ENCODE assay signal across 8 cellular contexts in genomic region chr4:139085141-139085540, GRCh38.
DNase-seq lines count a peak whose midpoint lies in the region; ATAC-seq and TF ChIP-seq lines count a peak whose summit lies in the region.

No MANE protein-coding gene starts in this region.

- intact Hi-C loops in Panc1 (cut with micrococcal nuclease; ENCODE audit: unreplicated experiment) = no loop called here

- H3K27ac ChIP-seq in Panc1 (ENCODE audit: low read length) = peak overlapping the region; percentile 90

- H3K36me3 ChIP-seq in Panc1 (ENCODE audit: control insufficient read depth, insufficient read depth, low read length) = peaks cover 2% of the 10 kb centered on the region

- in situ Hi-C loops in Panc1 (cut with HindIII; ENCODE audit: low pct_unique_long_range_greater_than_20kb, low sequenced_read_pairs) = no loop called here

- H3K9me3 ChIP-seq in Panc1 (ENCODE audit: control insufficient read depth, insufficient read depth, low read depth, low read length) = no peaks in the 10 kb centered on the region

- peak; percentile 30 for DNase-seq in SIG-M5 treated with dmso at 0.1 percent for 504 hours (lab: John Stamatoyannopoulos, UW; ENCODE audit: unreplicated experiment)
- DNase-seq in SIG-M5 (lab: John Stamatoyannopoulos, UW) = no peak
- DNase-seq in Panc1 (ENCODE audit: low read depth, low spot score) = no peak
- no peak for DNase-seq in endothelial cell (ENCODE audit: low spot score)
- DNase-seq in pons (ENCODE audit: low spot score) = peak; percentile 25
- DNase-seq in NCI-H774 (lab: John Stamatoyannopoulos, UW) = no peak
- DNase-seq in NCI-H1436 (lab: John Stamatoyannopoulos, UW) = no peak

- peaks cover 10% of the 10 kb centered on the region for H3K27me3 Mint-ChIP-seq in endothelial cell (ENCODE audit: unreplicated experiment)

- H3K4me1 Mint-ChIP-seq in endothelial cell (ENCODE audit: unreplicated experiment) = peaks cover 36% of the 10 kb centered on the region

- peak overlapping the region; percentile 95 for H3K4me3 Mint-ChIP-seq in endothelial cell (ENCODE audit: unreplicated experiment)

- POLR2A ChIA-PET in Panc1 (lab: Charles Lee) = no interaction called here

- BruUV-seq in Panc1 (replicated peaks; lab: Mats Ljungman, UMichigan) = no TSS peak

- no peaks in the 10 kb centered on the region for H3K9me3 Mint-ChIP-seq in endothelial cell (ENCODE audit: unreplicated experiment)

- peak overlapping the region; percentile 83 to 95; a peak in 3 of 4 replicates for H3K4me3 ChIP-seq in Panc1 (ENCODE audit: low read depth in 2 of 2, low read length in 2 of 2)

- H3K4me1 ChIP-seq in Panc1 (ENCODE audit: control insufficient read depth, insufficient read depth, low read length) = peaks cover 19% of the 10 kb centered on the region

- H3K27me3 ChIP-seq in Panc1 (ENCODE audit: control insufficient read depth, insufficient read depth, low read length) = no peaks in the 10 kb centered on the region

- CTCF ChIA-PET in Panc1 (lab: Charles Lee) = no interaction called here

- no peak; the same call in 1 of the 2 replicates for TF ChIP-seq CTCF in Panc1 (IDR thresholded peaks at IDR 0.05)
- no peak for TF ChIP-seq CTCF in endothelial cell (IDR thresholded peaks at IDR 0.05; ENCODE audit: unreplicated experiment)

- peak overlapping the region; percentile 94 for H3K27ac Mint-ChIP-seq in endothelial cell (ENCODE audit: unreplicated experiment)

- peaks cover 9% of the 10 kb centered on the region for H3K36me3 Mint-ChIP-seq in endothelial cell (ENCODE audit: low read depth, unreplicated experiment)

- no peak for ATAC-seq in Panc1
- ATAC-seq in HG03469 (IDR thresholded peaks at IDR 0.05; ENCODE audit: unreplicated experiment) = no peak

Comparison
In these comparisons a context has a peak if more than half of its experiments do, and no peak if none do; other contexts are left out.
1. DNase-seq: peak in SIG-M5 treated with dmso at 0.1 percent for 504 hours (single experiment) and pons (single experiment); none in SIG-M5 (single experiment), Panc1 (single experiment), endothelial cell (single experiment), NCI-H774 (single experiment) and NCI-H1436 (single experiment).